27 cellular contexts compared by ENCODE assay signal in the genomic region with DNA sequence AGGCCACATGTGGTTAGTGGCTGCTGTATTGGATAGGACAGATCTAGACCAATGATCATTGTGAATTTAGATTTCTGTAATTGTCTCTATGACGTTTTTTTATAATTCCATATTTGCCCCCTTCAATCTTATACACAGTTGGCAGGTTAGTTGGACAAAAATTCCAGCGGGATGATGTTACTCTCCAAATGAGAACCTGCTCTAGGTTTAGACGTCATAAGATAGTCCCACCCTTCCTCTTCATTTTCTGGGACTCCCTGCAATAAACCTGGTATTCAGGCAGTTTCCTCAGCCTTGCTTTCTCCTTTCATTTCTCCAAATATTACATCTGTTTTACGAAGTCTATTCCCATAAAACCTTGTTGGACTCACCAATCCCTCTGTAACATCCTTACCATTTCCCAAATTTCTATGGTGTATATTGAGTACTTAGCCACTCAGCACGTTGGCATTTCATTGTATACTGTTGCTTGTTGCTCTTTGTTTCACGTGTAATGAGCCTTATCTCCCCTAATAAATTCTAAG.
"Had no signal": no experiment of that assay in that cellular context is flagged by ENCODE, and none has a peak within 500 bp of the region (broad histone marks: within the 10 kb centered on the region; RNA-seq: fewer than 3 reads in every experiment).

No MANE protein-coding gene starts in this region.

- H3K36me3 ChIP-seq: adrenal gland, breast epithelium had no signal

- H3K27me3 ChIP-seq: adrenal gland, breast epithelium, SJCRH30 had no signal

- DNase-seq: activated CD4-positive, alpha-beta T cell treated with anti-CD3 and anti-CD28 coated beads for 4 hours; activated CD8-positive, alpha-beta memory T cell treated with anti-CD3 and anti-CD28 coated beads, Interleukin-2, amount 50 U/mL, for 4 hours; activated CD8-positive, alpha-beta T cell treated with anti-CD3 and anti-CD28 coated beads for 36 hours; activated naive CD4-positive, alpha-beta T cell treated with anti-CD3 and anti-CD28 coated beads, Interleukin-2, amount 50 U/mL, for 16 hours; activated naive CD8-positive, alpha-beta T cell treated with anti-CD3 and anti-CD28 coated beads, Interleukin-2, amount 10 ng/mL, durations not matched to agents 7 days and 5 days; activated T-cell treated with anti-CD3 and anti-CD28 coated beads, Interleukin-2, amount 50 U/mL, for 72 hours; adrenal gland; anterior cingulate cortex; caudate nucleus; NCI-H1092; NCI-H1417 treated with DMSO at 0.1 percent for 48 hours; NCI-H1694; NCI-H2029; NCI-H2107; NCI-H2171 treated with DMSO at 0.1 percent for 48 hours; NCI-H345; NCI-H510A; NCI-H526 treated with DMSO at 0.1 percent for 48 hours; NK-92 treated with Interleukin-12 subunit alpha and Interleukin-12 subunit beta, amount 100 ng/mL, for 24 hours; OCI-M1; RPMI8226; SJCRH30; SW 1271 had no signal

- H3K4me1 ChIP-seq: breast epithelium had no signal

- H3K4me3 ChIP-seq: adrenal gland, breast epithelium, SJCRH30 had no signal

- ATAC-seq: activated CD4-positive, CD25-positive, alpha-beta regulatory T cell treated with anti-CD3 and anti-CD28 coated beads, Interleukin-2, amount 50 U/mL, for 24 hours; activated CD8-positive, alpha-beta T cell treated with anti-CD3 and anti-CD28 coated beads for 36 hours; activated T-cell treated with anti-CD3 and anti-CD28 coated beads, Interleukin-2, amount 50 U/mL, for 72 hours; Panc1; SK-N-SH treated with all-trans-retinoic acid at 6 μM for 48 hours had no signal

- H3K27ac ChIP-seq: adrenal gland, breast epithelium, SJCRH30 had no signal

- H3K9me3 ChIP-seq: adrenal gland, breast epithelium, SJCRH30 had no signal
